Comparison of ENCODE assay signal across 9 cellular contexts in the genomic region with DNA sequence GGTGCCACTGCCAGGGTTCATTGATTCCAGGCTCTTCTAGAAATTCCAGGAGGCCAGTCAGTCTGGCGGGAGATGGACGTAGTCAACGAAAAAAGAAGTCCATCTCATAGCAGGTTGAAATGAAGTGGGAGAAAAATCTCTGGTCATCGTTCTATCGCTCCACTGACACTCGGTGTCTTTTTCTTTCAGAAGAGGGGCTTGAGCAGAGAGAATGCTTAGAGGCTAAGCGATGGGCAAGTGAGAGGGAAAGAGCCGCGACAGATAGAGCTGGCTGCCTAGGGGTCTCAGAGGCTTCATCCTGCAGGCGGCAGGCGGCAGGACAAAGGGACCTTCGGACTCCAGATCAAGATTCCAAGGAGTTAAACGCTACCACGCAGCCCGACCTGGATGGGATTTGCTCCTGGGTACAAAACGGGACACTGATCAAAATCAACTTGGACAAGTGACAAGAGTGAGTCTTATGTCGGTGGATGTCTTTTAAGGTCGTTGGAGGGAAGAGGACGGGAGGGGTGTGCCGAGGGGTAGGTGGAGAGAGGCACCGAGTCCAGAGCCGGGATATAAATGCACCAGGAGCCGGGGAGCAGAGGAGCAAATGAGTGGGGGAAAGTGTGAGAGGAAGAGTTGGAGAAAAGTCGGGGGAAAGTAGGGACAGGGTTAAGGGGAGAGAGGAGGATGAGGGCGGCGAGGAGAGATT. TPM values are rescaled to one million over a fixed set of nuclear protein-coding genes. Genes with fewer than 3 reads are reported as not detected.
DNase-seq lines count a peak whose midpoint lies in the region; ATAC-seq, FAIRE-seq and TF ChIP-seq lines count a peak whose summit lies in the region.
"Had no signal": no experiment of that assay in that cellular context is flagged by ENCODE, and none has a peak within 500 bp of the region (broad histone marks: within the 10 kb centered on the region; RNA-seq: fewer than 3 reads in every experiment).

No MANE protein-coding gene starts in this region.

- no peak for DNase-seq in CD8-positive, alpha-beta T cell
- peak; percentile 65 for DNase-seq in SK-N-DZ (ENCODE audit: low spot score)
- no peak for DNase-seq in endothelial cell of umbilical vein (ENCODE audit: low read depth, low spot score)
- peak; percentile 71 for DNase-seq in neural progenitor cell (ENCODE audit: low spot score)
- DNase-seq in NCI-H446 treated with DMSO at 0.1 percent for 48 hours (lab: John Stamatoyannopoulos, UW): no peak
- DNase-seq in activated CD4-positive, alpha-beta T cell treated with anti-CD3 and anti-CD28 coated beads, Interleukin-2, amount 50 U/mL, for 4 hours: no peak

- no peak overlapping the region for H3K27ac Mint-ChIP-seq in CD8-positive, alpha-beta T cell
- peak overlapping the region; percentile 95 for H3K27ac Mint-ChIP-seq in neural progenitor cell

- no peaks in the 10 kb centered on the region for H4K20me1 ChIP-seq in endothelial cell of umbilical vein (replicated peaks; ENCODE audit: control insufficient read depth, extremely low read depth, insufficient read depth, low read length)
- peaks cover 3% of the 10 kb centered on the region for H4K20me1 ChIP-seq in neural progenitor cell (ENCODE audit: low read depth)

- H3K4me2 ChIP-seq in endothelial cell of umbilical vein (ENCODE audit: insufficient read depth, low read length) (no peak overlapping the region), neural progenitor cell (peak overlapping the region; percentile 99)

- no peaks in the 10 kb centered on the region for H3K27me3 ChIP-seq in CD8-positive, alpha-beta T cell (ENCODE audit: insufficient read depth, low read length)
- H3K27me3 ChIP-seq in endothelial cell of umbilical vein (ENCODE audit: control insufficient read depth in 2 of 2, insufficient read depth in 2 of 2, low read length in 2 of 2) (peaks cover 34 to 65% of the 10 kb centered on the region in 2 experiments), neural progenitor cell (peaks cover 59% of the 10 kb centered on the region)

- no peaks in the 10 kb centered on the region for H3K36me3 Mint-ChIP-seq in CD8-positive, alpha-beta T cell
- peaks cover 9% of the 10 kb centered on the region for H3K36me3 Mint-ChIP-seq in neural progenitor cell

- H3K4me1 ChIP-seq in CD8-positive, alpha-beta T cell (ENCODE audit: insufficient read depth, low read length): no peaks in the 10 kb centered on the region
- H3K4me1 ChIP-seq in endothelial cell of umbilical vein (ENCODE audit: control insufficient read depth, extremely low read depth, insufficient read depth, low read length) (peaks cover 7% of the 10 kb centered on the region), neural progenitor cell (peaks cover 10% of the 10 kb centered on the region)

- peaks cover 51% of the 10 kb centered on the region for H3K27me3 Mint-ChIP-seq in CD8-positive, alpha-beta T cell (ENCODE audit: low read depth)
- H3K27me3 Mint-ChIP-seq in neural progenitor cell (ENCODE audit: insufficient read depth, low read depth): peaks cover 5% of the 10 kb centered on the region

- no peaks in the 10 kb centered on the region for H3K9me3 Mint-ChIP-seq in CD8-positive, alpha-beta T cell
- H3K9me3 Mint-ChIP-seq in neural progenitor cell: no peaks in the 10 kb centered on the region

- intact Hi-C loops in CD8-positive, alpha-beta T cell (cut with DNase I, micrococcal nuclease): no loop called here
- intact Hi-C loops in endothelial cell of umbilical vein (cut with micrococcal nuclease): no loop called here

- no peaks in the 10 kb centered on the region for H3K9me1 ChIP-seq in endothelial cell of umbilical vein (replicated peaks; ENCODE audit: control insufficient read depth, extremely low read depth, insufficient read depth, low read length)

- H2AFZ ChIP-seq in endothelial cell of umbilical vein (ENCODE audit: low read depth, low read length): no peak overlapping the region
- H2AFZ ChIP-seq in neural progenitor cell (replicated peaks): peak overlapping the region; percentile 81

- FAIRE-seq in endothelial cell of umbilical vein (lab: Jason Lieb, UNC): no peak
- FAIRE-seq: pancreas had no signal

- H3K9me3 ChIP-seq in CD8-positive, alpha-beta T cell (ENCODE audit: low read length): no peaks in the 10 kb centered on the region
- H3K9me3 ChIP-seq in endothelial cell of umbilical vein (replicated peaks; ENCODE audit: control insufficient read depth, insufficient read depth, low read length) (no peaks in the 10 kb centered on the region), neural progenitor cell (ENCODE audit: low read depth) (no peaks in the 10 kb centered on the region)
- H3K9me3 ChIP-seq: pancreas had no signal

- CTCF ChIA-PET in CD8-positive, alpha-beta T cell (lab: Charles Lee): no interaction called here
- CTCF ChIA-PET in endothelial cell of umbilical vein (lab: Charles Lee): no interaction called here

- peaks cover 11% of the 10 kb centered on the region for H3K4me1 Mint-ChIP-seq in CD8-positive, alpha-beta T cell (ENCODE audit: low read depth)
- peaks cover 26% of the 10 kb centered on the region for H3K4me1 Mint-ChIP-seq in neural progenitor cell

- TF ChIP-seq POLR2A in endothelial cell of umbilical vein (IDR thresholded peaks at IDR 0.05; ENCODE audit: low read depth, low read length): no peak

- no peaks in the 10 kb centered on the region for H3F3A ChIP-seq in neural progenitor cell (ENCODE audit: low read depth)

- no peak overlapping the region for H3K9ac ChIP-seq in endothelial cell of umbilical vein (replicated peaks; ENCODE audit: extremely low read depth, insufficient read depth, low read length)
- no peak overlapping the region for H3K9ac ChIP-seq in neural progenitor cell

- no peak for TF ChIP-seq CTCF in CD8-positive, alpha-beta T cell (IDR thresholded peaks at IDR 0.05)
- TF ChIP-seq CTCF in endothelial cell of umbilical vein (IDR thresholded peaks at IDR 0.05; ENCODE audit: extremely low read depth in 1 of 2, insufficient read depth in 1 of 2, low read depth in 1 of 2, low read length in 2 of 2) (no peak), neural progenitor cell (IDR thresholded peaks at IDR 0.05) (peak; percentile 11)

- H3K27ac ChIP-seq in CD8-positive, alpha-beta T cell (ENCODE audit: low read depth, low read length): no peak overlapping the region
- H3K27ac ChIP-seq in endothelial cell of umbilical vein (ENCODE audit: insufficient read depth, low read depth, low read length) (no peak overlapping the region), neural progenitor cell (no peak overlapping the region)
- H3K27ac ChIP-seq: pancreas had no signal

- BruUV-seq in endothelial cell of umbilical vein (replicated peaks; lab: Mats Ljungman, UMichigan): no TSS peak

- H3K4me3 Mint-ChIP-seq in CD8-positive, alpha-beta T cell: peak overlapping the region; percentile 42
- peak overlapping the region; percentile 91 for H3K4me3 Mint-ChIP-seq in neural progenitor cell

- no peaks in the 10 kb centered on the region for H3K36me3 ChIP-seq in CD8-positive, alpha-beta T cell (ENCODE audit: insufficient read depth, low read length)
- H3K36me3 ChIP-seq in endothelial cell of umbilical vein (ENCODE audit: control insufficient read depth in 2 of 2, extremely low read depth in 1 of 2, insufficient read depth in 2 of 2, low read length in 2 of 2) (no peaks in the 10 kb centered on the region), neural progenitor cell (no peaks in the 10 kb centered on the region)
- H3K36me3 ChIP-seq: pancreas had no signal

- H3K4me3 ChIP-seq in CD8-positive, alpha-beta T cell (ENCODE audit: low read depth, low read length): no peak overlapping the region
- H3K4me3 ChIP-seq in endothelial cell of umbilical vein (replicated peaks in 1 of 3; ENCODE audit: insufficient read depth in 1 of 3, low read depth in 1 of 3, low read length in 3 of 3) (no peak overlapping the region), neural progenitor cell (peak overlapping the region; percentile 86)

- no peak for ATAC-seq in CD8-positive, alpha-beta T cell
- ATAC-seq in GM21737 (IDR thresholded peaks at IDR 0.05; ENCODE audit: unreplicated experiment) (no peak), GM19035 (IDR thresholded peaks at IDR 0.05; ENCODE audit: unreplicated experiment) (no peak)

- H3K79me2 ChIP-seq in endothelial cell of umbilical vein (ENCODE audit: control insufficient read depth, insufficient read depth, low read length) (no peaks in the 10 kb centered on the region), neural progenitor cell (ENCODE audit: low read depth) (no peaks in the 10 kb centered on the region)

- dilution Hi-C loops in endothelial cell of umbilical vein (cut with MboI; ENCODE audit: extremely low pct_ligation_motif_present, low sequenced_read_pairs): no loop called here

- POLR2A ChIA-PET in CD8-positive, alpha-beta T cell (lab: Charles Lee): no interaction called here
- POLR2A ChIA-PET in endothelial cell of umbilical vein (lab: Charles Lee): no interaction called here

TF ChIP-seq in endothelial cell of umbilical vein, 7 proteins besides CTCF, POLR2A, EP300 and RAD21:
- TF ChIP-seq GATA2 (IDR thresholded peaks at IDR 0.05; ENCODE audit: insufficient read depth, insufficient read length, low read depth, low read length) (no peak), MYC (IDR thresholded peaks at IDR 0.05; ENCODE audit: low read depth, low read length) (no peak), EZH2 (IDR thresholded peaks at IDR 0.05; ENCODE audit: borderline replicate concordance, low read depth, low read length, severe bottlenecking) (peak; percentile 81), POLR2AphosphoS5 (IDR thresholded peaks at IDR 0.05; ENCODE audit: insufficient read depth, low read depth, low read length) (no peak)
TF ChIP-seq in endothelial cell of umbilical vein: peak in this region for 1.

RNA-seq across cellular contexts. Expression of gene TMEM178A, which starts 0.7 kb away (rescaled TPM):
- under 1 TPM; 0.22 to 0.25 TPM for total RNA-seq in CD8-positive, alpha-beta T cell
- 5.9 and 6.7 TPM in 2 replicates for polyA plus RNA-seq in SK-N-DZ (2014; cell fraction: cytosol; rRNA removed)
- 9.0 and 18.5 TPM in 2 replicates for polyA plus RNA-seq in SK-N-DZ (2014; cell fraction: nucleus; rRNA removed)
- total RNA-seq in endothelial cell of umbilical vein: 0.90 and 2.8 TPM in 2 replicates
- 1.5 and 1.7 TPM in 2 replicates for polyA plus RNA-seq in endothelial cell of umbilical vein
- 0.15 and 0.23 TPM in 2 replicates for polyA plus RNA-seq in endothelial cell of umbilical vein (2011; cell fraction: cytosol; rRNA removed)
- 5.2 and 7.0 TPM in 2 replicates for polyA plus RNA-seq in endothelial cell of umbilical vein (2011; cell fraction: nucleus; rRNA removed)
- 0.31 and 0.40 TPM in 2 replicates for polyA plus RNA-seq in endothelial cell of umbilical vein (2012)
- polyA minus RNA-seq in endothelial cell of umbilical vein: 1.7 TPM in 1 of 2 replicates, not detected in the other
- not detected for polyA minus RNA-seq in endothelial cell of umbilical vein (2011; cell fraction: cytosol; rRNA and poly(A)+ RNA removed)
- polyA minus RNA-seq in endothelial cell of umbilical vein (2011; cell fraction: nucleus; rRNA and poly(A)+ RNA removed): 0.43 and 1.3 TPM in 2 replicates
- 11.8 and 19.2 TPM in 2 replicates for total RNA-seq in neural progenitor cell (ENCODE audit: low replicate concordance)

Comparison
In these comparisons a context has a peak if more than half of its experiments do, and no peak if none do; other contexts are left out.
1. DNase-seq: peak in SK-N-DZ (single experiment) and neural progenitor cell (single experiment); none in CD8-positive, alpha-beta T cell (0 of 7), endothelial cell of umbilical vein (single experiment), NCI-H446 treated with DMSO at 0.1 percent for 48 hours (single experiment) and activated CD4-positive, alpha-beta T cell treated with anti-CD3 and anti-CD28 coated beads, Interleukin-2, amount 50 U/mL, for 4 hours (0 of 2).